ENCODE assay signal across 8 cellular contexts in the genomic region with DNA sequence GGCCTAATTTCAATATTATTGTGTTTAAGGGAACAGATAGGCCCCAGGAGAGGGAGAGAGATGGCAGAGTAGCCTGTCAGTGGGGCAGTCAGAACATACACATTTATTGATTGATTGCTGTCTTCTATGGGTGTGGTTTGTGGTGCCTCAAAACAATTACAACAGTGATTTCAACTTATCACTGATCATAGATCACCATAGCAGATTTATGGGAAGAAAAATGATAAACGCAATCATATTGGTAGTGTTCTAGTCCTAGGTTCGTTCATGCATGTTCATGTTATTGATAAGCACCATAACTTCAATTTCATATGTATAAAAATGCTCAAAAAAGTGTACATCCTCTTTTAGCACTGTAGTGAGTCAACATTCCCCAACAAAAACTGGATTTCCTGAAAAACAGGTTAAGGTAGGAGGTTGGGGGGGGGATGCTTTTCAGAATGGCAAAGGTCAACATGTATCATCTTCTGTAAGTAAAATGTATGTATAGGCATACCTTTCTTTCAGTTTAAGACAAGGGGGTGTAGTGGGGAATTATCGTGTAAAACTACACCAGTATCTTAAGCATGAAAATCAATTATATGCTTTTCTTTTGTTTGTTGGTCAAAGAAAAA. TPM values are rescaled to one million over a fixed set of nuclear protein-coding genes. Genes with fewer than 3 reads are reported as not detected.
A peak's percentile ranks its signal among the peaks of the same experiment; 100 is the strongest.
DNase-seq lines count a peak whose midpoint lies in the region; ATAC-seq, FAIRE-seq and TF ChIP-seq lines count a peak whose summit lies in the region.

No MANE protein-coding gene starts in this region.

- POLR2A ChIA-PET in GM12878 (lab: Charles Lee), result interaction anchor here (0.9 to 1.4 kb wide), 3 partner anchors 126 to 388 kb away, joined by 3 to 5 read pairs (median 3); partner anchors contain the start of gene BTAF1

- H3K27me3 ChIP-seq in GM12878 (replicated peaks in 1 of 2; ENCODE audit: control insufficient read depth in 2 of 2, insufficient read depth in 2 of 2, low read length in 1 of 2), result no peaks in the 10 kb centered on the region; a peak in 1 of 4 replicates
- H3K27me3 ChIP-seq in lung (ENCODE audit: control insufficient read depth, insufficient read depth), result no peaks in the 10 kb centered on the region
- H3K27me3 ChIP-seq in upper lobe of left lung, result no peaks in the 10 kb centered on the region

- WGBS in GM12878 (ENCODE audit: insufficient coverage, insufficient replicate concordance, low lambda C conversion rate, missing lambda C conversion rate), result 0% methylated on average over 3 of the region's 3 CpGs
- WGBS in lung, 2 donors, result 56 to 73% methylated on average over 3 of the region's 3 CpGs
- WGBS in upper lobe of left lung, 2 donors, result 50% methylated on average over 3 of the region's 3 CpGs

- peaks cover 27% of the 10 kb centered on the region for H3K79me2 ChIP-seq in GM12878 (ENCODE audit: control insufficient read depth, insufficient read depth, low read length)

- RAD21 ChIA-PET in GM12878 (lab: Charles Lee; ENCODE audit: unreplicated experiment), result interaction anchor here (1.3 to 1.6 kb wide), 4 partner anchors 8 to 177 kb away, joined by 5 to 7 read pairs (median 6); partner anchors contain the start of gene BTAF1

- peak overlapping the region; percentile 72; the same call in 1 of the 2 replicates for H3K9ac ChIP-seq in GM12878 (ENCODE audit: control insufficient read depth, insufficient read depth, low read length)

- H3K27ac ChIP-seq in GM12878 (ENCODE audit: control insufficient read depth, insufficient read depth) (0 out of 2 replicates have a peak overlapping the region, but pooled peaks have one; percentile 4), lung (ENCODE audit: low read depth in 1 of 2, low read length in 1 of 2) (peak overlapping the region; percentile 3 to 47), upper lobe of left lung (peak overlapping the region; percentile 95 to 99 (median 98))

- peaks cover 60% of the 10 kb centered on the region for H3K4me1 Mint-ChIP-seq in activated naive CD4-positive, alpha-beta T cell treated with anti-CD3 and anti-CD28 coated beads, Interleukin-2, amount 50 U/mL, for 24 hours

- H3K27me3 Mint-ChIP-seq in activated naive CD4-positive, alpha-beta T cell treated with anti-CD3 and anti-CD28 coated beads, Interleukin-2, amount 50 U/mL, for 24 hours, result no peaks in the 10 kb centered on the region

- DNase-seq in activated naive CD4-positive, alpha-beta T cell (lab: John Stamatoyannopoulos, UW), result no peak
- DNase-seq in GM12878 (ENCODE audit: low read depth, low spot score), result no peak
- DNase-seq in lung (ENCODE audit: low spot score), result no peak
- DNase-seq in upper lobe of left lung, result no peak
- DNase-seq in NCI-H524 (lab: John Stamatoyannopoulos, UW), result no peak
- no peak for DNase-seq in GDM1 (lab: John Stamatoyannopoulos, UW)

- no peak for ATAC-seq in GM12878
- no peak for ATAC-seq in lung (ENCODE audit: insufficient read depth, low FRiP score)
- ATAC-seq in upper lobe of left lung (ENCODE audit: low FRiP score in 2 of 2), result no peak
- ATAC-seq in HG03520 (IDR thresholded peaks at IDR 0.05; ENCODE audit: unreplicated experiment), result no peak

- H2AFZ ChIP-seq in GM12878 (ENCODE audit: control insufficient read depth, low read depth, low read length), result peak overlapping the region; percentile 92

- no peaks in the 10 kb centered on the region for H3K9me3 ChIP-seq in GM12878 (replicated peaks; ENCODE audit: control insufficient read depth, insufficient read depth, low read length)
- no peaks in the 10 kb centered on the region for H3K9me3 ChIP-seq in lung (ENCODE audit: control insufficient read depth in 2 of 2, insufficient read depth in 1 of 2, low read length in 1 of 2)
- H3K9me3 ChIP-seq in upper lobe of left lung, result no peaks in the 10 kb centered on the region

- BruUV-seq in GM12878 (replicated peaks; lab: Mats Ljungman, UMichigan), result no TSS peak

- peak overlapping the region; percentile 84 for H3K4me3 ChIP-seq in GM12878
- H3K4me3 ChIP-seq in lung, result no peak overlapping the region
- H3K4me3 ChIP-seq in upper lobe of left lung, result peak overlapping the region; percentile 6 to 97 (median 92)

- H3K27ac Mint-ChIP-seq in activated naive CD4-positive, alpha-beta T cell treated with anti-CD3 and anti-CD28 coated beads, Interleukin-2, amount 50 U/mL, for 24 hours, result peak overlapping the region; percentile 87

- in situ Hi-C loops in GM12878 (cut with MboI), result no loop called here

- CTCF ChIA-PET in GM12878 (lab: Yijun Ruan, JAX), result interaction anchor here (0.8 to 1.6 kb wide), 3 partner anchors 20 to 114 kb away, joined by 3 to 11 read pairs (median 4); no protein-coding TSS in a partner anchor

- H3K4me2 ChIP-seq in GM12878 (ENCODE audit: control insufficient read depth, insufficient read depth), result peak overlapping the region; percentile 98

- FAIRE-seq in GM12878 (lab: Jason Lieb, UNC), result no peak

- H3K4me3 Mint-ChIP-seq in activated naive CD4-positive, alpha-beta T cell treated with anti-CD3 and anti-CD28 coated beads, Interleukin-2, amount 50 U/mL, for 24 hours, result peak overlapping the region; percentile 94

- H3K4me1 ChIP-seq in GM12878 (ENCODE audit: control insufficient read depth, insufficient read depth, low read length) (peaks cover 9% of the 10 kb centered on the region; the same call in 1 of the 2 replicates), lung (ENCODE audit: control insufficient read depth in 2 of 2, insufficient read depth in 2 of 2, low read length in 2 of 2) (peaks cover 0 to 7% of the 10 kb centered on the region in 2 donors), upper lobe of left lung (peaks cover 23 to 48% (median 36%) of the 10 kb centered on the region in 4 donors)

- SMC1A ChIA-PET in GM12878 (lab: Charles Lee; ENCODE audit: uncharacterized antibody, unreplicated experiment), result interaction anchor here (0.8 to 1.5 kb wide), 5 partner anchors 8 to 291 kb away, joined by 3 to 4 read pairs (median 3); no protein-coding TSS in a partner anchor

- no peaks in the 10 kb centered on the region for H3K9me3 Mint-ChIP-seq in activated naive CD4-positive, alpha-beta T cell treated with anti-CD3 and anti-CD28 coated beads, Interleukin-2, amount 50 U/mL, for 24 hours

- TF ChIP-seq EP300 in GM12878 (IDR thresholded peaks at IDR 0.05; ENCODE audit: borderline replicate concordance in 1 of 2, control insufficient read depth in 1 of 2, low read depth in 2 of 2, low read length in 2 of 2) (no peak), upper lobe of left lung (IDR thresholded peaks at IDR 0.05) (no peak)

- intact Hi-C loops in GM12878 (cut with micrococcal nuclease; ENCODE audit: unreplicated experiment), result loop anchor here (5.0 kb wide), 2 partner anchors 130 to 805 kb away; no protein-coding TSS in a partner anchor

- H3K36me3 ChIP-seq in GM12878 (ENCODE audit: control insufficient read depth in 2 of 2, insufficient read depth in 2 of 2, low read length in 1 of 2) (no peaks in the 10 kb centered on the region), lung (ENCODE audit: control insufficient read depth in 2 of 2, insufficient read depth in 2 of 2, low read length in 2 of 2) (peaks cover 0 to under 1% of the 10 kb centered on the region in 2 donors), upper lobe of left lung (peaks cover 0 to 2% (median 0%) of the 10 kb centered on the region in 4 donors)

- TF ChIP-seq CTCF in GM12878 (IDR thresholded peaks at IDR 0.05 in 2 of 3, conservative IDR thresholded peaks at IDR 0.05 in 1 of 3; ENCODE audit: control insufficient read depth in 2 of 3, extremely low read depth in 1 of 3, insufficient read depth in 1 of 3, low read depth in 3 of 3, low read length in 3 of 3) (no peak), lung (IDR thresholded peaks at IDR 0.05; ENCODE audit: control extremely low read depth, extremely low read depth) (no peak), upper lobe of left lung (IDR thresholded peaks at IDR 0.05) (no peak)

- H3K36me3 Mint-ChIP-seq in activated naive CD4-positive, alpha-beta T cell treated with anti-CD3 and anti-CD28 coated beads, Interleukin-2, amount 50 U/mL, for 24 hours, result peaks cover 9% of the 10 kb centered on the region

- no peak for TF ChIP-seq RAD21 in GM12878 (IDR thresholded peaks at IDR 0.05; ENCODE audit: insufficient read depth, low read depth, low read length)

- no peaks in the 10 kb centered on the region for H4K20me1 ChIP-seq in GM12878 (ENCODE audit: control insufficient read depth, insufficient read depth)

- TF ChIP-seq POLR2A in GM12878 (IDR thresholded peaks at IDR 0.05; ENCODE audit: low read depth, low read length) (no peak), upper lobe of left lung (IDR thresholded peaks at IDR 0.05) (no peak)

TF ChIP-seq in GM12878, 131 proteins besides CTCF, POLR2A, EP300 and RAD21 (continues in another document):
- TF ChIP-seq TAF1 (IDR thresholded peaks at IDR 0.05; ENCODE audit: borderline replicate concordance, low read depth, low read length), result no peak
- no peak for TF ChIP-seq SRF (IDR thresholded peaks at IDR 0.05; ENCODE audit: low read depth in 2 of 2, low read length in 2 of 2)
- TF ChIP-seq TCF7 (IDR thresholded peaks at IDR 0.05; ENCODE audit: borderline replicate concordance), result no peak
- no peak for TF ChIP-seq TCF12 (IDR thresholded peaks at IDR 0.05; ENCODE audit: low read depth, low read length)
- TF ChIP-seq HDGF (IDR thresholded peaks at IDR 0.05), result no peak
- no peak for TF ChIP-seq YY1 (IDR thresholded peaks at IDR 0.05; ENCODE audit: low read depth, low read length)

RNA-seq across cellular contexts. Expression of gene TNKS2, which starts 1.0 kb away (rescaled TPM):
- 37.7 and 40.3 TPM in 2 replicates for total RNA-seq in GM12878 (2013; cell fraction: nucleolus; rRNA removed)
- total RNA-seq in GM12878 (2014; rRNA removed), result 9.7 and 10.1 TPM in 2 replicates
- total RNA-seq in GM12878 (2014; rRNA removed; fragmentation: Illumina TruSeq; extraction: Trizol), result 4.5 and 5.1 TPM in 2 replicates
- total RNA-seq in GM12878 (2021), result 11.1 and 11.2 TPM in 2 replicates
- polyA plus RNA-seq in GM12878 (2011; ENCODE audit: low read depth), result 5.9 TPM
- polyA plus RNA-seq in GM12878 (2011; rRNA removed), result 24.2 and 36.8 TPM in 2 replicates
- polyA plus RNA-seq in GM12878 (2011; cell fraction: cytosol; rRNA removed), result 10.5 and 11.7 TPM in 2 replicates
- 20.0 and 20.9 TPM in 2 replicates for polyA plus RNA-seq in GM12878 (2011; cell fraction: nucleus; rRNA removed)
- 6.8 and 11.0 TPM in 2 replicates for polyA plus RNA-seq in GM12878 (2012)
- polyA plus RNA-seq in GM12878 (2014; fragmentation: Illumina TruSeq; extraction: Trizol), result 12.3 and 13.9 TPM in 2 replicates
- 1 to 10 TPM; 2.9 to 3.0 TPM for polyA plus RNA-seq in GM12878 (2014; fragmentation: Nextera tagmentation; extraction: Ambion mirVana)
- polyA plus RNA-seq in GM12878 (2014; rRNA removed), result 6.9 and 7.1 TPM in 2 replicates
- polyA plus RNA-seq in GM12878 (2016; fragmentation: Nextera tagmentation; extraction: Ambion mirVana), result 1 to 10 TPM; 6.6 to 6.7 TPM
- 35.6 and 45.3 TPM in 2 replicates for polyA minus RNA-seq in GM12878 (2011; rRNA and poly(A)+ RNA removed)
- polyA minus RNA-seq in GM12878 (2011; cell fraction: cytosol; rRNA and poly(A)+ RNA removed), result 11.5 and 14.3 TPM in 2 replicates
- 13.7 and 16.6 TPM in 2 replicates for polyA minus RNA-seq in GM12878 (2011; cell fraction: nucleus; rRNA and poly(A)+ RNA removed)
- 10 to 100 TPM; 28.2 to 80.1 TPM for total RNA-seq in lung
- polyA plus RNA-seq in lung, result 10 to 100 TPM in 1 of 2 donors, 1 to 10 TPM in 1; 8.6 to 18.4 TPM
- 10 to 100 TPM; 25.2 to 59.4 (median 37.3) TPM for total RNA-seq in upper lobe of left lung

Comparison
In these comparisons a context has a peak if more than half of its experiments do, and no peak if none do; other contexts are left out.
1. H3K27ac ChIP-seq: peak in every context shown above with its lines; median percentile 98 in upper lobe of left lung; 25 in lung; 4 in GM12878.